Comparison of ENCODE assay signal across 16 cellular contexts in the genomic region with DNA sequence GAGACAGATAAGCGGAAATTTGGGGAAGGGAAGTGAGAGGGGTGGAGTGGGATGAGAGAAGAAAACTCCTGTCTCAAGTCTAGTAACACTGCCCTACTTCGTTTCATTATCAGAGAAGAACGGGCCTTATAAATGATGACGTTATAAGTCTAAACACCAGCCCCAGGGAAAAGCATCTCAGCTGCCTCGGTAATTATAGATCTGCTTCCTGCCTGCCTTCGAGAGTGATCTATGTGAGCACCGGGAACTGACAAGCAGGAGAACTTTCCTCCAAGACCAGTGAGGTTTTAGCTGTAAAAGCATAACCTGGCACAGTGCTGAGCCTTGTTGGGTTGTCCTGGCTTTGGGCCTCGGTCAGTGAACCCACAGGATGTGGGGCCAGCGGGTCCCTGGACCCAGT.
DNase-seq lines count a peak whose midpoint lies in the region; ATAC-seq, FAIRE-seq and TF ChIP-seq lines count a peak whose summit lies in the region.
"Had no signal": no experiment of that assay in that cellular context is flagged by ENCODE, and none has a peak within 500 bp of the region (broad histone marks: within the 10 kb centered on the region; RNA-seq: fewer than 3 reads in every experiment).

No MANE protein-coding gene starts in this region.

- H3K36me3 ChIP-seq in HEK293 (ENCODE audit: control insufficient read depth in 2 of 2, insufficient read depth in 1 of 2, low read length in 2 of 2) = no peaks in the 10 kb centered on the region
- no peaks in the 10 kb centered on the region for H3K36me3 ChIP-seq in astrocyte (ENCODE audit: insufficient read depth, low read length)
- no peaks in the 10 kb centered on the region for H3K36me3 ChIP-seq in gastrocnemius medialis
- H3K36me3 ChIP-seq: colonic mucosa, thyroid gland had no signal

- H2AFZ ChIP-seq in astrocyte (ENCODE audit: low read depth, low read length) = no peak overlapping the region

- H3K4me3 ChIP-seq in HEK293 (ENCODE audit: low read depth, low read length) (no peak overlapping the region), astrocyte (ENCODE audit: insufficient read depth, low read depth, low read length) (no peak overlapping the region), gastrocnemius medialis (peak overlapping the region in 3 of 4 donors; percentile 5 to 30 (median 29))
- H3K4me3 ChIP-seq: colonic mucosa, thyroid gland had no signal

- no peak for FAIRE-seq in astrocyte (lab: Jason Lieb, UNC)
- FAIRE-seq: G401.6 had no signal

- peak overlapping the region; percentile 53 for H3K27ac Mint-ChIP-seq in astrocyte (ENCODE audit: unreplicated experiment)
- H3K27ac Mint-ChIP-seq: naive thymus-derived CD8-positive, alpha-beta T cell had no signal

- H3K27ac ChIP-seq in HEK293 (ENCODE audit: extremely low read depth, low read depth, low read length) (no peak overlapping the region), astrocyte (ENCODE audit: low read depth, low read length) (peak overlapping the region; percentile 64), gastrocnemius medialis (peak overlapping the region; percentile 89 to 95 (median 92))
- H3K27ac ChIP-seq: colonic mucosa, thyroid gland had no signal

- TF ChIP-seq CTCF in HEK293 (tag by site-specific recombination; IDR thresholded peaks at IDR 0.05) (no peak), astrocyte (IDR thresholded peaks at IDR 0.05; ENCODE audit: insufficient read depth, low read depth, low read length) (no peak), gastrocnemius medialis (IDR thresholded peaks at IDR 0.05 in 4 of 5, conservative IDR thresholded peaks at IDR 0.05 in 1 of 5) (no peak)

- H3K27me3 ChIP-seq in astrocyte (ENCODE audit: insufficient read depth, low read length) (no peaks in the 10 kb centered on the region), gastrocnemius medialis (no peaks in the 10 kb centered on the region)
- H3K27me3 ChIP-seq: colonic mucosa, thyroid gland had no signal

- CTCF ChIA-PET in HEK293 (lab: Yijun Ruan, JAX) = interaction anchor here (0.6 kb wide), 1 partner anchor 257 kb away, joined by 3 read pairs; no protein-coding TSS in a partner anchor

- POLR2A ChIA-PET in HEK293 (lab: Yijun Ruan, JAX) = no interaction called here

- H3K79me2 ChIP-seq in astrocyte (ENCODE audit: insufficient read depth, low read length) = no peaks in the 10 kb centered on the region

- no peaks in the 10 kb centered on the region for H3K36me3 Mint-ChIP-seq in astrocyte (ENCODE audit: low read depth, unreplicated experiment)
- H3K36me3 Mint-ChIP-seq: naive thymus-derived CD8-positive, alpha-beta T cell had no signal

- TF ChIP-seq POLR2A in gastrocnemius medialis (IDR thresholded peaks at IDR 0.05) = no peak

- DNase-seq in NCI-H2227 (lab: John Stamatoyannopoulos, UW; ENCODE audit: unreplicated experiment) (peak; percentile 61), astrocyte (ENCODE audit: low read depth) (no peak), gastrocnemius medialis (no peak), HCEC 1CT (no peak), NCI-H2029 (lab: John Stamatoyannopoulos, UW) (no peak)
- DNase-seq: activated CD4-positive, alpha-beta T cell treated with anti-CD3 and anti-CD28 coated beads for 1 hour; activated T-cell treated with anti-CD3 and anti-CD28 coated beads, Interleukin-2, amount 50 U/mL, for 1 hour; colonic mucosa; hippocampal formation; left cardiac atrium; naive thymus-derived CD8-positive, alpha-beta T cell; stimulated activated CD8-positive, alpha-beta memory T cell treated with anti-CD3 and anti-CD28 coated beads, Interleukin-4, amount 100 ng/mL, for 48 hours; thyroid gland had no signal

- H3K4me1 ChIP-seq in HEK293 (ENCODE audit: control insufficient read depth, insufficient read depth, low read length) (peaks cover 17% of the 10 kb centered on the region), astrocyte (ENCODE audit: insufficient read depth, low read length) (peaks cover 30% of the 10 kb centered on the region), gastrocnemius medialis (peaks cover 33 to 43% of the 10 kb centered on the region in 2 donors)
- H3K4me1 ChIP-seq: colonic mucosa had no signal

- intact Hi-C loops in gastrocnemius medialis (cut with DNase I; ENCODE audit: low total_unique reads) = no loop called here

- no peak overlapping the region for H3K4me3 Mint-ChIP-seq in astrocyte (ENCODE audit: unreplicated experiment)
- H3K4me3 Mint-ChIP-seq: naive thymus-derived CD8-positive, alpha-beta T cell had no signal

- H3K9me3 ChIP-seq in HEK293 (ENCODE audit: control insufficient read depth, insufficient read depth, low read depth, low read length) (no peaks in the 10 kb centered on the region), astrocyte (ENCODE audit: insufficient read depth, low read depth, low read length) (no peaks in the 10 kb centered on the region), gastrocnemius medialis (no peaks in the 10 kb centered on the region)
- H3K9me3 ChIP-seq: colonic mucosa, thyroid gland had no signal

- H3K9me3 Mint-ChIP-seq in astrocyte (ENCODE audit: unreplicated experiment) = no peaks in the 10 kb centered on the region
- H3K9me3 Mint-ChIP-seq: naive thymus-derived CD8-positive, alpha-beta T cell had no signal

- peak in 1 of 2 donors; percentile 6 for ATAC-seq in gastrocnemius medialis
- no peak for ATAC-seq in activated CD4-positive, CD25-positive, alpha-beta regulatory T cell treated with anti-CD3 and anti-CD28 coated beads, Interleukin-2, amount 50 U/mL, for 24 hours
- ATAC-seq: naive thymus-derived CD8-positive, alpha-beta T cell had no signal

- H3K27me3 Mint-ChIP-seq in astrocyte (ENCODE audit: low read depth, unreplicated experiment) = no peaks in the 10 kb centered on the region

- in situ Hi-C loops in gastrocnemius medialis (cut with MboI; ENCODE audit: low sequenced_read_pairs in 4 of 4) = no loop called here

- H3K4me1 Mint-ChIP-seq in astrocyte (ENCODE audit: low read depth, unreplicated experiment) = peaks cover 34% of the 10 kb centered on the region
- H3K4me1 Mint-ChIP-seq: naive thymus-derived CD8-positive, alpha-beta T cell had no signal

- no peak overlapping the region for H3K9ac ChIP-seq in astrocyte (ENCODE audit: low read length)

- H4K20me1 ChIP-seq in astrocyte (ENCODE audit: insufficient read depth, low read length) = no peaks in the 10 kb centered on the region

- peak overlapping the region; percentile 64 for H3K4me2 ChIP-seq in astrocyte (ENCODE audit: low read length)

TF ChIP-seq in HEK293, 187 proteins besides CTCF, POLR2A, EP300 and RAD21 (continues in another document):
- TF ChIP-seq, protein P1, sequence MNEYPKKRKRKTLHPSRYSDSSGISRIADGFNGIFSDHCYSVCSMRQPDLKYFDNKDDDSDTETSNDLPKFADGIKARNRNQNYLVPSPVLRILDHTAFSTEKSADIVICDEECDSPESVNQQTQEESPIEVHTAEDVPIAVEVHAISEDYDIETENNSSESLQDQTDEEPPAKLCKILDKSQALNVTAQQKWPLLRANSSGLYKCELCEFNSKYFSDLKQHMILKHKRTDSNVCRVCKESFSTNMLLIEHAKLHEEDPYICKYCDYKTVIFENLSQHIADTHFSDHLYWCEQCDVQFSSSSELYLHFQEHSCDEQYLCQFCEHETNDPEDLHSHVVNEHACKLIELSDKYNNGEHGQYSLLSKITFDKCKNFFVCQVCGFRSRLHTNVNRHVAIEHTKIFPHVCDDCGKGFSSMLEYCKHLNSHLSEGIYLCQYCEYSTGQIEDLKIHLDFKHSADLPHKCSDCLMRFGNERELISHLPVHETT (tag by site-specific recombination; IDR thresholded peaks at IDR 0.05) = no peak
- TF ChIP-seq, protein P2, sequence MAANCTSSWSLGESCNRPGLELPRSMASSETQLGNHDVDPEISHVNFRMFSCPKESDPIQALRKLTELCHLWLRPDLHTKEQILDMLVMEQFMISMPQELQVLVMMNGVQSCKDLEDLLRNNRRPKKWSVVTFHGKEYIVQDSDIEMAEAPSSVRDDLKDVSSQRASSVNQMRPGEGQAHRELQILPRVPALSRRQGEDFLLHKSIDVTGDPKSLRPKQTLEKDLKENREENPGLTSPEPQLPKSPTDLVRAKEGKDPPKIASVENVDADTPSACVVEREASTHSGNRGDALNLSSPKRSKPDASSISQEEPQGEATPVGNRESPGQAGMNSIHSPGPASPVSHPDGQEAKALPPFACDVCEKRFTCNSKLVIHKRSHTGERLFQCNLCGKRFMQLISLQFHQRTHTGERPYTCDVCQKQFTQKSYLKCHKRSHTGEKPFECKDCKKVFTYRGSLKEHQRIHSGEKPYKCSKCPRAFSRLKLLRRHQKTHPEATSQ (tag by site-specific recombination; IDR thresholded peaks at IDR 0.05) = no peak
- TF ChIP-seq ZNF266 (tag by site-specific recombination; IDR thresholded peaks at IDR 0.05; ENCODE audit: low read depth) (no peak), ZXDB (tag by site-specific recombination; IDR thresholded peaks at IDR 0.05) (no peak), ZNF19 (tag by site-specific recombination; IDR thresholded peaks at IDR 0.05; ENCODE audit: low read depth) (no peak), SCRT1 (tag by site-specific recombination; IDR thresholded peaks at IDR 0.05; ENCODE audit: borderline replicate concordance) (no peak), ZNF473 (tag by site-specific recombination; IDR thresholded peaks at IDR 0.05) (no peak), ZBTB21 (tag by site-specific recombination; IDR thresholded peaks at IDR 0.05) (peak; percentile 43; the same call in 1 of the 2 replicates), ZBTB20 (tag by site-specific recombination; IDR thresholded peaks at IDR 0.05) (no peak), KLF8 (tag by site-specific recombination; IDR thresholded peaks at IDR 0.05) (no peak), SALL2 (tag by site-specific recombination; IDR thresholded peaks at IDR 0.05; ENCODE audit: borderline replicate concordance) (no peak), ZNF423 (tag by site-specific recombination; IDR thresholded peaks at IDR 0.05) (no peak), ZNF350 (tag by site-specific recombination; IDR thresholded peaks at IDR 0.05) (no peak), ZNF626 (tag by site-specific recombination; IDR thresholded peaks at IDR 0.05) (no peak), BCL11B (tag by site-specific recombination; IDR thresholded peaks at IDR 0.05; ENCODE audit: low read depth) (no peak), HOXD13 (CRISPR knock-in tag; IDR thresholded peaks at IDR 0.05; ENCODE audit: borderline replicate concordance) (no peak), BCL11A (tag by site-specific recombination; IDR thresholded peaks at IDR 0.05; ENCODE audit: low read depth) (no peak), ZNF221 (tag by site-specific recombination; IDR thresholded peaks at IDR 0.05; ENCODE audit: borderline replicate concordance) (no peak), ZNF76 (tag by site-specific recombination; IDR thresholded peaks at IDR 0.05; ENCODE audit: borderline replicate concordance, low read depth) (no peak), SCRT2 (tag by site-specific recombination; IDR thresholded peaks at IDR 0.05) (no peak), ZNF501 (tag by site-specific recombination; IDR thresholded peaks at IDR 0.05) (no peak), ZNF16 (tag by site-specific recombination; IDR thresholded peaks at IDR 0.05; ENCODE audit: low read depth) (no peak)

Comparison
In these comparisons a context has a peak if more than half of its experiments do, and no peak if none do; other contexts are left out.
1. H3K4me3 ChIP-seq: peak in gastrocnemius medialis (3 of 4); none in HEK293 (single experiment) and astrocyte (single experiment).